Comparison of ENCODE assay signal across 1 cellular context in the genomic region with DNA sequence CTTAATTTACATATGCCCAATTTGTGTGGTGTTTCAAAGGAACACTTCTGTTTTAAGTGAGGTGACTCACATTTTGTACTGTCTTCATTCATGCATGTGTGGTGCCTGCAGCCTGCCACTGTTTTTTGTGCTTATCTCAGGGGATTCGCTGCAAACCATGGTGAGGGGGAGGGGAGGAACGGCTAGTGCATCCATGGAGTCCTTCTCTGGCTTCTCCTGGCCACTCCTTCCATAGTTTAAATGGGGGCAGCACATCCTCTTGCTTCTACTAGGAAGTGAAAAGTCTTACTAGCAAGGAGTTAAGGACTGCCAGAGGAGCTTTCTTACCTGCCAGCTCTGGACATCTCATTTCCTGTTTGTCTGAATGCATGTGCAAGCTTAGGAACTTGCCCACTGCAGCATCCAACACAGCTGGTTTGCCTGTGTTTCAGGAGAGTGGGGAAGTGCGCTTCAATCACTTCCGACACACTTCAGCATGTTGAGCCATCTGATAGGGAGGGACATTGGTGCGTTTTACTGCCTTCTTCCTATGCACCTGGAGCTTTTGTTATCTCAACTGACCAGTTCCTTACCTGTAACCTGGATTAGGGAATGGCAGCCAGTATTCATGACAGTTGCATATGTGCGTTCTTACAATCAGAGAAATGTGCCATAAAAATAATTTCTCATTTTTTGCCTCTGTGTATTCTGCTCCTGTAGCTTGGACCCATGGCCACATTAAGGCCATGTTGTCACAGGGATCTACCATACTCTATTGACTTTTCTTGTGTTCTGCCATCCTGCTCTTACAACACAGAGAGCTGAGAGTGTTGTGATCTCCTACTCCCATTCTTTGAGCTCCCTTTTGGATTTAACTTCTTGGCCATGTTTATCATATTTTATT.
TF ChIP-seq lines count a peak whose summit lies in the region.

No MANE protein-coding gene starts in this region.

TF ChIP-seq in GM12878, 131 proteins besides CTCF, POLR2A, EP300 and RAD21 (continued from another document):
- TF ChIP-seq ATF7 (IDR thresholded peaks at IDR 0.05; ENCODE audit: low read depth) = peak; percentile 29; the same call in 1 of the 2 replicates
- TF ChIP-seq CBX5 (IDR thresholded peaks at IDR 0.05; ENCODE audit: low read depth) = no peak
- TF ChIP-seq, protein P1, sequence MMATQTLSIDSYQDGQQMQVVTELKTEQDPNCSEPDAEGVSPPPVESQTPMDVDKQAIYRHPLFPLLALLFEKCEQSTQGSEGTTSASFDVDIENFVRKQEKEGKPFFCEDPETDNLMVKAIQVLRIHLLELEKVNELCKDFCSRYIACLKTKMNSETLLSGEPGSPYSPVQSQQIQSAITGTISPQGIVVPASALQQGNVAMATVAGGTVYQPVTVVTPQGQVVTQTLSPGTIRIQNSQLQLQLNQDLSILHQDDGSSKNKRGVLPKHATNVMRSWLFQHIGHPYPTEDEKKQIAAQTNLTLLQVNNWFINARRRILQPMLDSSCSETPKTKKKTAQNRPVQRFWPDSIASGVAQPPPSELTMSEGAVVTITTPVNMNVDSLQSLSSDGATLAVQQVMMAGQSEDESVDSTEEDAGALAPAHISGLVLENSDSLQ (IDR thresholded peaks at IDR 0.05) = 0 out of 2 replicates have a peak, but pooled peaks have one; percentile 19
- TF ChIP-seq IKZF2 (IDR thresholded peaks at IDR 0.05) = peak; percentile 57 to 67
- TF ChIP-seq TARDBP (IDR thresholded peaks at IDR 0.05; ENCODE audit: borderline replicate concordance) = no peak
- peak; percentile 45; the same call in 1 of the 2 replicates for TF ChIP-seq SPI1 (IDR thresholded peaks at IDR 0.05; ENCODE audit: borderline replicate concordance, insufficient read depth, low read depth, low read length)
- TF ChIP-seq MTA2 (IDR thresholded peaks at IDR 0.05; ENCODE audit: low read depth) = 0 out of 2 replicates have a peak, but pooled peaks have one; percentile 18
